8 cellular contexts compared by ENCODE assay signal in genomic region chr19:10936661-10937084, GRCh38. TPM values are rescaled to one million over a fixed set of nuclear protein-coding genes. Genes with fewer than 3 reads are reported as not detected.
DNase-seq lines count a peak whose midpoint lies in the region; ATAC-seq and TF ChIP-seq lines count a peak whose summit lies in the region.

No MANE protein-coding gene starts in this region.

- H3K9me3 ChIP-seq in breast epithelium = no peaks in the 10 kb centered on the region

- CTCF ChIA-PET in RWPE1 (lab: Yijun Ruan, JAX) = interaction anchor here (0.6 to 1.6 kb wide), 29 partner anchors 11 to 380 kb away, joined by 3 to 10 read pairs (median 4); partner anchors contain the start of gene SMARCA4

- intact Hi-C loops in breast epithelium (cut with DNase I; ENCODE audit: low total_unique reads) = no loop called here

- no peaks in the 10 kb centered on the region for H3K9me3 Mint-ChIP-seq in immature natural killer cell
- H3K9me3 Mint-ChIP-seq in stimulated activated effector memory CD8-positive, alpha-beta T cell treated with anti-CD3 and anti-CD28 coated beads, Interleukin-12 subunit alpha, Interleukin-12 subunit beta, amount 100 ng/mL, for 72 hours = no peaks in the 10 kb centered on the region

- H3K36me3 Mint-ChIP-seq in immature natural killer cell = no peaks in the 10 kb centered on the region
- peaks cover 19% of the 10 kb centered on the region for H3K36me3 Mint-ChIP-seq in stimulated activated effector memory CD8-positive, alpha-beta T cell treated with anti-CD3 and anti-CD28 coated beads, Interleukin-12 subunit alpha, Interleukin-12 subunit beta, amount 100 ng/mL, for 72 hours

- H3K27me3 ChIP-seq in breast epithelium = no peaks in the 10 kb centered on the region

- H3K4me3 ChIP-seq in NB4 (ENCODE audit: low read depth, low read length) (no peak overlapping the region), breast epithelium (no peak overlapping the region)

- no peak overlapping the region for H3K4me3 Mint-ChIP-seq in immature natural killer cell
- no peak overlapping the region for H3K4me3 Mint-ChIP-seq in stimulated activated effector memory CD8-positive, alpha-beta T cell treated with anti-CD3 and anti-CD28 coated beads, Interleukin-12 subunit alpha, Interleukin-12 subunit beta, amount 100 ng/mL, for 72 hours

- H3K4me1 ChIP-seq in breast epithelium = peaks cover 0 to 7% of the 10 kb centered on the region in 2 donors

- H3K36me3 ChIP-seq in breast epithelium = no peaks in the 10 kb centered on the region

- peak; percentile 79 for ATAC-seq in stimulated activated effector memory CD8-positive, alpha-beta T cell treated with anti-CD3 and anti-CD28 coated beads, Interleukin-12 subunit alpha, Interleukin-12 subunit beta, amount 100 ng/mL, for 72 hours
- no peak for ATAC-seq in HG03354 (IDR thresholded peaks at IDR 0.05; ENCODE audit: poor library complexity, severe bottlenecking, unreplicated experiment)

- H3K27ac Mint-ChIP-seq in immature natural killer cell = no peak overlapping the region
- H3K27ac Mint-ChIP-seq in stimulated activated effector memory CD8-positive, alpha-beta T cell treated with anti-CD3 and anti-CD28 coated beads, Interleukin-12 subunit alpha, Interleukin-12 subunit beta, amount 100 ng/mL, for 72 hours = no peak overlapping the region

- DNase-seq in activated CD4-positive, alpha-beta T cell treated with anti-CD3 and anti-CD28 coated beads for 4 hours = peak; percentile 32 to 42
- DNase-seq in activated CD4-positive, alpha-beta T cell treated with anti-CD3 and anti-CD28 coated beads, Interleukin-2, amount 50 U/mL, for 1 hour = no peak
- DNase-seq in NB4 (ENCODE audit: low read depth) = peak; percentile 81
- DNase-seq in RWPE1 (ENCODE audit: low spot score) = peak; percentile 66
- no peak for DNase-seq in breast epithelium (ENCODE audit: low spot score in 2 of 2)
- DNase-seq in immature natural killer cell = peak; percentile 47 to 56 (median 53)
- DNase-seq in stimulated activated effector memory CD8-positive, alpha-beta T cell treated with anti-CD3 and anti-CD28 coated beads, Interleukin-12 subunit alpha, Interleukin-12 subunit beta, amount 100 ng/mL, for 72 hours (ENCODE audit: low spot score in 2 of 2) = peak in 1 of 2 donors; percentile 62

- TF ChIP-seq POLR2A in NB4 (IDR thresholded peaks at IDR 0.05; ENCODE audit: extremely low read depth, insufficient read length) = no peak
- TF ChIP-seq POLR2A in breast epithelium (IDR thresholded peaks at IDR 0.05) = no peak

- H3K27ac ChIP-seq in RWPE1 (peak overlapping the region; percentile 55), breast epithelium (no peak overlapping the region)

- no peaks in the 10 kb centered on the region for H3K27me3 Mint-ChIP-seq in immature natural killer cell (ENCODE audit: low read depth in 3 of 3)

- POLR2A ChIA-PET in RWPE1 (lab: Yijun Ruan, JAX; ENCODE audit: low non-redundant PET) = interaction anchor here (0.6 kb wide), 1 partner anchor 26 kb away, joined by 3 read pairs; no protein-coding TSS in a partner anchor

- H3K4me1 Mint-ChIP-seq in immature natural killer cell = peaks cover 6 to 10% of the 10 kb centered on the region in 2 donors
- peaks cover 5% of the 10 kb centered on the region for H3K4me1 Mint-ChIP-seq in stimulated activated effector memory CD8-positive, alpha-beta T cell treated with anti-CD3 and anti-CD28 coated beads, Interleukin-12 subunit alpha, Interleukin-12 subunit beta, amount 100 ng/mL, for 72 hours

- TF ChIP-seq CTCF in NB4 (IDR thresholded peaks at IDR 0.05; ENCODE audit: low read depth, low read length) = peak; percentile 54
- TF ChIP-seq CTCF in RWPE1 (conservative IDR thresholded peaks at IDR 0.05; ENCODE audit: low read depth) = peak; percentile 79
- peak; percentile 29 to 86 (median 67) for TF ChIP-seq CTCF in breast epithelium (IDR thresholded peaks at IDR 0.05)

RNA-seq across cellular contexts. Expression of gene TIMM29, which starts 8.1 kb away (rescaled TPM):
- total RNA-seq in breast epithelium = 10 to 100 TPM; 21.1 to 31.6 (median 21.6) TPM
- polyA plus RNA-seq in immature natural killer cell = 10 to 100 TPM; 29.6 to 40.8 (median 35.4) TPM

RNA-seq across cellular contexts. Expression of gene YIPF2, which starts 8.2 kb away (rescaled TPM):
- 10 to 100 TPM; 40.3 to 68.6 (median 59.6) TPM for total RNA-seq in breast epithelium
- polyA plus RNA-seq in immature natural killer cell = 10 to 100 TPM; 14.8 to 24.7 (median 24.1) TPM

RNA-seq across cellular contexts. Expression of gene SMARCA4, which starts 24.2 kb away (rescaled TPM):
- total RNA-seq in breast epithelium = 10 to 100 TPM; 36.8 to 78.3 (median 72.4) TPM
- polyA plus RNA-seq in immature natural killer cell = 10 to 100 TPM in 1 of 3 donors, 1 to 10 TPM in 2; 1.7 to 23.8 (median 6.6) TPM

Comparison
In these comparisons a context has a peak if more than half of its experiments do, and no peak if none do; other contexts are left out.
1. DNase-seq: peak in activated CD4-positive, alpha-beta T cell treated with anti-CD3 and anti-CD28 coated beads for 4 hours (2 of 2), NB4 (single experiment), RWPE1 (single experiment) and immature natural killer cell (3 of 3); none in activated CD4-positive, alpha-beta T cell treated with anti-CD3 and anti-CD28 coated beads, Interleukin-2, amount 50 U/mL, for 1 hour (single experiment) and breast epithelium (0 of 2).
2. Peak in every context shown above with its lines, with median percentiles within 50 percentile points of each other: CTCF ChIP-seq.